In genomic region chr9:104927216-104927911, GRCh38 we compare ENCODE assay signal across 8 cellular contexts. TPM values are rescaled to one million over a fixed set of nuclear protein-coding genes. Genes with fewer than 3 reads are reported as not detected.
A peak's percentile ranks its signal among the peaks of the same experiment; 100 is the strongest.
DNase-seq lines count a peak whose midpoint lies in the region; ATAC-seq and TF ChIP-seq lines count a peak whose summit lies in the region.

No MANE protein-coding gene starts in this region.

- no peaks in the 10 kb centered on the region for H3K4me1 ChIP-seq in A673 (ENCODE audit: insufficient read depth, low read length, poor library complexity, severe bottlenecking)
- H3K4me1 ChIP-seq in Panc1 (ENCODE audit: control insufficient read depth, insufficient read depth, low read length) = no peaks in the 10 kb centered on the region
- peaks cover 0 to 5% of the 10 kb centered on the region in 2 donors for H3K4me1 ChIP-seq in ascending aorta
- peaks cover 4% of the 10 kb centered on the region for H3K4me1 ChIP-seq in right cardiac atrium (ENCODE audit: control insufficient read depth, insufficient read depth, low read length)

- DNase-seq in A673 (ENCODE audit: low spot score) (peak; percentile 10), Panc1 (ENCODE audit: low read depth, low spot score) (no peak), ascending aorta (ENCODE audit: low spot score in 2 of 2) (no peak), right cardiac atrium (peak; percentile 31 to 64 (median 64)), posterior cingulate gyrus (peak in 6 of 10 donors; percentile 11 to 84 (median 38)), RKO (ENCODE audit: low spot score) (no peak)

- no TSS peak for BruUV-seq in A673 (replicated peaks; lab: Mats Ljungman, UMichigan)
- no TSS peak for BruUV-seq in Panc1 (replicated peaks; lab: Mats Ljungman, UMichigan)

- no peaks in the 10 kb centered on the region for H3K27me3 ChIP-seq in A673 (replicated peaks; ENCODE audit: insufficient read depth, low read depth, low read length, poor library complexity)
- H3K27me3 ChIP-seq in Panc1 (ENCODE audit: control insufficient read depth, insufficient read depth, low read length) = no peaks in the 10 kb centered on the region
- no peaks in the 10 kb centered on the region for H3K27me3 ChIP-seq in ascending aorta
- H3K27me3 ChIP-seq in right cardiac atrium (ENCODE audit: control insufficient read depth, insufficient read depth) = no peaks in the 10 kb centered on the region

- H3K36me3 ChIP-seq in A673 (ENCODE audit: insufficient read depth, low read length, poor library complexity, severe bottlenecking) (no peaks in the 10 kb centered on the region), Panc1 (ENCODE audit: control insufficient read depth, insufficient read depth, low read length) (no peaks in the 10 kb centered on the region), ascending aorta (no peaks in the 10 kb centered on the region)

- CTCF ChIA-PET in A673 (lab: Charles Lee) = interaction anchor here (0.6 to 1.2 kb wide), 3 partner anchors 64 to 232 kb away, joined by 3 to 8 read pairs (median 5); no protein-coding TSS in a partner anchor
- CTCF ChIA-PET in Panc1 (lab: Charles Lee) = interaction anchor here (1.7 kb wide), 1 partner anchor 64 kb away, joined by 4 read pairs; no protein-coding TSS in a partner anchor

- ATAC-seq in GM19395 (IDR thresholded peaks at IDR 0.05; ENCODE audit: unreplicated experiment) (peak; percentile 27), Panc1 (peak; percentile 75), right cardiac atrium (peak; percentile 62 to 70), GM21447 (IDR thresholded peaks at IDR 0.05; ENCODE audit: unreplicated experiment) (no peak)

- H3K9me3 ChIP-seq in A673 (ENCODE audit: low read depth, low read length, poor library complexity, severe bottlenecking) = no peaks in the 10 kb centered on the region
- H3K9me3 ChIP-seq in Panc1 (ENCODE audit: control insufficient read depth, insufficient read depth, low read depth, low read length) = no peaks in the 10 kb centered on the region
- no peaks in the 10 kb centered on the region for H3K9me3 ChIP-seq in ascending aorta
- H3K9me3 ChIP-seq in right cardiac atrium (ENCODE audit: control insufficient read depth, low read length) = no peaks in the 10 kb centered on the region

- WGBS in right cardiac atrium = under 1% methylated on average over 44 of the region's 44 CpGs

- intact Hi-C loops in A673 (cut with micrococcal nuclease; ENCODE audit: unreplicated experiment) (loop anchor here (1.0 to 5.0 kb wide), 3 partner anchors 41 to 490 kb away; no protein-coding TSS in a partner anchor), Panc1 (cut with micrococcal nuclease; ENCODE audit: unreplicated experiment) (loop anchor here (2.0 kb wide), 2 partner anchors 229 to 487 kb away; no protein-coding TSS in a partner anchor), ascending aorta (cut with DNase I) (loop anchor here (2.0 to 5.0 kb wide), 5 partner anchors 137 to 435 kb away; partner anchors contain the start of gene SLC44A1), right cardiac atrium (cut with DNase I) (loop anchor here (5.0 to 10.0 kb wide), 5 partner anchors 40 to 230 kb away; no protein-coding TSS in a partner anchor), posterior cingulate gyrus (cut with DNase I) (loop anchor here (2.0 to 10.0 kb wide), 5 partner anchors 65 to 487 kb away; partner anchors contain the start of gene SLC44A1)

- H3K4me3 ChIP-seq in A673 (ENCODE audit: low read depth, low read length, poor library complexity, severe bottlenecking) (peak overlapping the region; percentile 47), Panc1 (ENCODE audit: low read depth in 2 of 2, low read length in 2 of 2) (peak overlapping the region; percentile 52 to 85), ascending aorta (peak overlapping the region; percentile 69 to 90), right cardiac atrium (ENCODE audit: low read length) (peak overlapping the region; percentile 97)

- H3K27ac ChIP-seq in A673 (ENCODE audit: low read depth, low read length, poor library complexity, severe bottlenecking) (no peak overlapping the region), Panc1 (ENCODE audit: low read length) (no peak overlapping the region), ascending aorta (peak overlapping the region; percentile 70 to 81), right cardiac atrium (ENCODE audit: low read length) (peak overlapping the region; percentile 65)

- POLR2A ChIA-PET in A673 (lab: Charles Lee; ENCODE audit: low non-redundant PET) = no interaction called here
- POLR2A ChIA-PET in Panc1 (lab: Charles Lee) = no interaction called here

- in situ Hi-C loops in Panc1 (cut with HindIII; ENCODE audit: low pct_unique_long_range_greater_than_20kb, low sequenced_read_pairs) = no loop called here

- TF ChIP-seq CTCF in A673 (conservative IDR thresholded peaks at IDR 0.05; ENCODE audit: low read depth, low read length) (no peak), Panc1 (IDR thresholded peaks at IDR 0.05) (no peak), ascending aorta (IDR thresholded peaks at IDR 0.05) (no peak)

RNA-seq across cellular contexts. Expression of gene ABCA1, which starts 0.6 kb away (rescaled TPM):
- total RNA-seq in A673 (2021) (0.69 and 1.6 TPM in 2 replicates), Panc1 (2021; ENCODE audit: unreplicated experiment) (2.6 TPM), ascending aorta (14.0 TPM), right cardiac atrium (10 to 100 TPM in 2 of 4 donors, 1 to 10 TPM in 2; 6.3 to 14.2 (median 9.2) TPM)
- polyA plus RNA-seq in Panc1 (2012; ENCODE audit: insufficient read length) = 2.0 TPM
- polyA plus RNA-seq in right cardiac atrium = 3.5 TPM

Comparison
In these comparisons a context has a peak if more than half of its experiments do, and no peak if none do; other contexts are left out.
1. DNase-seq: peak in A673 (single experiment), right cardiac atrium (3 of 3) and posterior cingulate gyrus (6 of 10); none in Panc1 (single experiment), ascending aorta (0 of 2) and RKO (single experiment).
2. H3K27ac ChIP-seq: peak in ascending aorta (2 of 2) and right cardiac atrium (single experiment); none in A673 (single experiment) and Panc1 (single experiment).
3. H3K4me3 ChIP-seq: peak in every context shown above with its lines; median percentile 97 in right cardiac atrium; 80 in ascending aorta; 68 in Panc1; 47 in A673.